8 cellular contexts compared by ENCODE assay signal in genomic region chr5:120388016-120388781, GRCh38.
A peak's percentile ranks its signal among the peaks of the same experiment; 100 is the strongest.
DNase-seq lines count a peak whose midpoint lies in the region; ATAC-seq and TF ChIP-seq lines count a peak whose summit lies in the region.

No MANE protein-coding gene starts in this region.

- ATAC-seq in GM18502 (IDR thresholded peaks at IDR 0.05; ENCODE audit: poor library complexity, unreplicated experiment) (peak; percentile 46), HG02840 (IDR thresholded peaks at IDR 0.05; ENCODE audit: low FRiP score, unreplicated experiment) (no peak)

- no peak overlapping the region for H3K4me3 ChIP-seq in astrocyte of the cerebellum (ENCODE audit: low read depth, low read length)

- peaks cover 29% of the 10 kb centered on the region for H3K4me1 Mint-ChIP-seq in osteocyte (ENCODE audit: unreplicated experiment)

- DNase-seq in Kasumi-1 (lab: John Stamatoyannopoulos, UW) (peak; percentile 96), astrocyte of the cerebellum (ENCODE audit: low read depth) (peak; percentile 86), osteocyte (ENCODE audit: extremely low spot score, unreplicated experiment) (no peak), hippocampal formation (lab: John Stamatoyannopoulos, UW) (no peak), NCI-H1048 (lab: John Stamatoyannopoulos, UW) (no peak), NCI-H2171 (lab: John Stamatoyannopoulos, UW) (no peak)

- no peak overlapping the region for H3K4me3 Mint-ChIP-seq in osteocyte (ENCODE audit: unreplicated experiment)

- H3K27ac Mint-ChIP-seq in osteocyte (ENCODE audit: unreplicated experiment): peak overlapping the region; percentile 83

- no peaks in the 10 kb centered on the region for H3K36me3 Mint-ChIP-seq in osteocyte (ENCODE audit: unreplicated experiment)

- TF ChIP-seq CTCF in astrocyte of the cerebellum (IDR thresholded peaks at IDR 0.05; ENCODE audit: low read depth, low read length, missing control alignments) (no peak), osteocyte (IDR thresholded peaks at IDR 0.05) (no peak)

- in situ Hi-C loops in astrocyte of the cerebellum (cut with HindIII; ENCODE audit: low sequenced_read_pairs): no loop called here

- no peaks in the 10 kb centered on the region for H3K27me3 Mint-ChIP-seq in osteocyte (ENCODE audit: unreplicated experiment)

- no peaks in the 10 kb centered on the region for H3K9me3 Mint-ChIP-seq in osteocyte (ENCODE audit: unreplicated experiment)

Comparison
In these comparisons a context has a peak if more than half of its experiments do, and no peak if none do; other contexts are left out.
1. DNase-seq: peak in Kasumi-1 (2 of 2) and astrocyte of the cerebellum (single experiment); none in osteocyte (single experiment), hippocampal formation (0 of 2), NCI-H1048 (single experiment) and NCI-H2171 (single experiment).